ENCODE assay signal across 11 cellular contexts in the genomic region with DNA sequence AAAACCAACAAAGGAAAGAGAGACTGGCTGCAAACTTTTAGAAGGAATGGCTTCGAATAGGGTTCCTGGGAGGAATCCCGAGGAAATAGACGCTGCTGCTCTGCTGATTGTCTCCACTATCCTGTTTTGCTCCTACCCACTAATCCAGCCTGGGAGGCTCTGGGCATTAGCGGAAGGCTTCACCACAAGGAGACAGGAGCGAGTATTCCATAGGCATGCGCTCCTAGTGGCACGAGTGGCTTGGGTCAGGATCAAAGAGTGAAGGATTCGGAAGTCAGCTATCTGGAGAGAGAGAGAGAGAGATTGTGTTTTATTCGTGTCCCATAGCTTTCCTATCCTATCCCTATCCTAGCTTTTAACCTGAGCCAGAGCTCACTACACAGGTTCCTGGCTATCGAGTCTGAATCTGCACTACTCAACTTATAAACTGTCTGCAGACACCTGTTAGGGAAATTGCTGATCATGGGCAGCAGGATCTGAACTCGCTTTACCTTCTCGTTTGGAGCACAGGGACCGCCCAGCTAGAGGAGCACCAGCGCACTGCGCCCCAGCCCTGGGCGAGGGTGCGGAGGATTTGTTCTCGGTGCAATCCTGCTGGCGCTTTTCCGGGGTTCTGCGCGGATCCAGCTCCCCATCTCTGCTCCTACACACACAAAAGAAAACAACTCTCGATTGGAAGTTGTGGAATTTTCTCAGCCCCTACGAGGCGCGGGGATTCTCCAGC. TPM values are rescaled to one million over a fixed set of nuclear protein-coding genes. Genes with fewer than 3 reads are reported as not detected.
A peak's percentile ranks its signal among the peaks of the same experiment; 100 is the strongest.
DNase-seq lines count a peak whose midpoint lies in the region; ATAC-seq, FAIRE-seq and TF ChIP-seq lines count a peak whose summit lies in the region.
"Had no signal": no experiment of that assay in that cellular context is flagged by ENCODE, and none has a peak within 500 bp of the region (broad histone marks: within the 10 kb centered on the region; RNA-seq: fewer than 3 reads in every experiment).

No MANE protein-coding gene starts in this region.

- peaks cover 12% of the 10 kb centered on the region for H3K4me1 Mint-ChIP-seq in mesothelial cell of epicardium
- H3K4me1 Mint-ChIP-seq in Calu3 (ENCODE audit: low read depth, unreplicated experiment) = no peaks in the 10 kb centered on the region

- H3K9me3 ChIP-seq in A549 (no peaks in the 10 kb centered on the region), endothelial cell of umbilical vein (replicated peaks; ENCODE audit: control insufficient read depth, insufficient read depth, low read length) (no peaks in the 10 kb centered on the region), vagina (no peaks in the 10 kb centered on the region)

- dilution Hi-C loops in endothelial cell of umbilical vein (cut with MboI; ENCODE audit: extremely low pct_ligation_motif_present, low sequenced_read_pairs) = no loop called here

- DNase-seq in A549 (ENCODE audit: low read depth in 1 of 2, low spot score in 1 of 2) (peak; percentile 15 to 65), NCI-H460 (ENCODE audit: extremely low read depth, low read depth) (peak; percentile 20), endothelial cell of umbilical vein (ENCODE audit: low read depth, low spot score) (peak; percentile 26), mesothelial cell of epicardium (ENCODE audit: low spot score in 2 of 2, unreplicated experiment in 2 of 2) (peak in 1 of 2 experiments; percentile 43), vagina (ENCODE audit: extremely low spot score in 2 of 2) (no peak), Calu3 (no peak)
- DNase-seq in central memory CD4-positive, alpha-beta T cell = no peak
- DNase-seq in stimulated activated CD4-positive, alpha-beta T cell treated with anti-CD3 and anti-CD28 coated beads, Interleukin-12 subunit alpha, Interleukin-12 subunit beta, amount 100 ng/mL, for 4 hours = no peak
- DNase-seq: cortex of kidney had no signal

- no peak; a peak in 1 of 5 replicates for TF ChIP-seq RAD21 in A549 (conservative IDR thresholded peaks at IDR 0.05 in 1 of 2, IDR thresholded peaks at IDR 0.05 in 1 of 2)

- TF ChIP-seq EP300 in A549 (IDR thresholded peaks at IDR 0.05) = no peak

- H3K27me3 ChIP-seq in endothelial cell of umbilical vein (ENCODE audit: control insufficient read depth in 2 of 2, insufficient read depth in 2 of 2, low read length in 2 of 2) (peaks cover 23 to 32% of the 10 kb centered on the region in 2 experiments), vagina (no peaks in the 10 kb centered on the region)

- FAIRE-seq in A549 (lab: Jason Lieb, UNC) (no peak), endothelial cell of umbilical vein (lab: Jason Lieb, UNC) (no peak)

- TF ChIP-seq POLR2A in A549 (IDR thresholded peaks at IDR 0.05; ENCODE audit: low read length) (no peak), endothelial cell of umbilical vein (IDR thresholded peaks at IDR 0.05; ENCODE audit: low read depth, low read length) (no peak), vagina (IDR thresholded peaks at IDR 0.05) (no peak)

- WGBS in A549 (ENCODE audit: missing lambda C conversion rate) = 3% methylated on average over 24 of the region's 26 CpGs

- H3K4me3 Mint-ChIP-seq in mesothelial cell of epicardium (peak overlapping the region; percentile 72), Calu3 (ENCODE audit: low read depth, unreplicated experiment) (no peak overlapping the region)

- H3K27ac Mint-ChIP-seq in mesothelial cell of epicardium = no peak overlapping the region
- no peak overlapping the region for H3K27ac Mint-ChIP-seq in Calu3 (ENCODE audit: unreplicated experiment)

- H3K27ac ChIP-seq in A549 (0 out of 6 replicates have a peak overlapping the region, but pooled peaks of 1 of the 2 experiments have one; percentile 53), endothelial cell of umbilical vein (ENCODE audit: insufficient read depth, low read depth, low read length) (no peak overlapping the region), vagina (no peak overlapping the region)

- peak; percentile 95 for ATAC-seq in A549

- H3K4me3 ChIP-seq in A549 (peak overlapping the region; percentile 46), endothelial cell of umbilical vein (replicated peaks in 1 of 3; ENCODE audit: insufficient read depth in 1 of 3, low read depth in 1 of 3, low read length in 3 of 3) (peak overlapping the region in 2 of 3 experiments; percentile 14 to 61), vagina (peak overlapping the region in 1 of 2 donors; percentile 22)

- intact Hi-C loops in endothelial cell of umbilical vein (cut with micrococcal nuclease) (loop anchor here (1.0 kb wide), 1 partner anchor 181 kb away; no protein-coding TSS in a partner anchor), vagina (cut with DNase I) (no loop called here), Calu3 (cut with micrococcal nuclease; ENCODE audit: unreplicated experiment) (no loop called here)

- BruUV-seq in endothelial cell of umbilical vein (replicated peaks; lab: Mats Ljungman, UMichigan) = no TSS peak
- no TSS peak for BruUV-seq in Calu3 (replicated peaks; lab: Mats Ljungman, UMichigan)

- H3K27me3 Mint-ChIP-seq in mesothelial cell of epicardium (ENCODE audit: low read depth) (peaks cover 92% of the 10 kb centered on the region), Calu3 (ENCODE audit: unreplicated experiment) (no peaks in the 10 kb centered on the region)

- H3K9ac ChIP-seq in endothelial cell of umbilical vein (replicated peaks; ENCODE audit: extremely low read depth, insufficient read depth, low read length) = peak overlapping the region; percentile 16

- H3K9me3 Mint-ChIP-seq in mesothelial cell of epicardium (no peaks in the 10 kb centered on the region), Calu3 (ENCODE audit: low read depth, unreplicated experiment) (no peaks in the 10 kb centered on the region)

- H4K20me1 ChIP-seq in endothelial cell of umbilical vein (replicated peaks; ENCODE audit: control insufficient read depth, extremely low read depth, insufficient read depth, low read length) = no peaks in the 10 kb centered on the region

- CTCF ChIA-PET in A549 (lab: Yijun Ruan, JAX) = interaction anchor here (0.5 to 1.6 kb wide), 6 partner anchors 13 to 226 kb away, joined by 3 to 7 read pairs (median 4); no protein-coding TSS in a partner anchor
- CTCF ChIA-PET in endothelial cell of umbilical vein (lab: Charles Lee) = interaction anchor here (0.8 to 1.5 kb wide), 2 partner anchors 181 to 209 kb away, joined by 3 to 8 read pairs; no protein-coding TSS in a partner anchor
- CTCF ChIA-PET in Calu3 (lab: Charles Lee) = no interaction called here

- H2AFZ ChIP-seq in endothelial cell of umbilical vein (ENCODE audit: low read depth, low read length) = peak overlapping the region; percentile 59

- no peaks in the 10 kb centered on the region for H3K9me1 ChIP-seq in endothelial cell of umbilical vein (replicated peaks; ENCODE audit: control insufficient read depth, extremely low read depth, insufficient read depth, low read length)

- peak; percentile 24; the same call in 1 of the 3 replicates for TF ChIP-seq CTCF in A549 (IDR thresholded peaks at IDR 0.05)
- TF ChIP-seq CTCF in endothelial cell of umbilical vein (IDR thresholded peaks at IDR 0.05; ENCODE audit: extremely low read depth in 1 of 2, insufficient read depth in 1 of 2, low read depth in 1 of 2, low read length in 2 of 2) = peak; percentile 15 to 31
- no peak for TF ChIP-seq CTCF in mesothelial cell of epicardium (IDR thresholded peaks at IDR 0.05; ENCODE audit: unreplicated experiment)
- no peak for TF ChIP-seq CTCF in vagina (IDR thresholded peaks at IDR 0.05)
- no peak for TF ChIP-seq CTCF in Calu3 (IDR thresholded peaks at IDR 0.05; ENCODE audit: unreplicated experiment)

- H3K36me3 ChIP-seq in endothelial cell of umbilical vein (ENCODE audit: control insufficient read depth in 2 of 2, extremely low read depth in 1 of 2, insufficient read depth in 2 of 2, low read length in 2 of 2) = no peaks in the 10 kb centered on the region
- H3K36me3 ChIP-seq in vagina = no peaks in the 10 kb centered on the region

- no peaks in the 10 kb centered on the region for H3K79me2 ChIP-seq in endothelial cell of umbilical vein (ENCODE audit: control insufficient read depth, insufficient read depth, low read length)

- POLR2A ChIA-PET in A549 (lab: Yijun Ruan, JAX) = no interaction called here
- POLR2A ChIA-PET in endothelial cell of umbilical vein (lab: Charles Lee) = no interaction called here

- H3K4me1 ChIP-seq in A549 (no peaks in the 10 kb centered on the region), endothelial cell of umbilical vein (ENCODE audit: control insufficient read depth, extremely low read depth, insufficient read depth, low read length) (peaks cover 7% of the 10 kb centered on the region), vagina (peaks cover 14% of the 10 kb centered on the region)

- H3K4me2 ChIP-seq in A549 (peak overlapping the region; percentile 81), endothelial cell of umbilical vein (ENCODE audit: insufficient read depth, low read length) (peak overlapping the region; percentile 91)

- H3K36me3 Mint-ChIP-seq in mesothelial cell of epicardium (no peaks in the 10 kb centered on the region), Calu3 (ENCODE audit: insufficient read depth, unreplicated experiment) (no peaks in the 10 kb centered on the region)

TF ChIP-seq in A549, 52 proteins besides CTCF, POLR2A, EP300 and RAD21 (continues in another document):
- no peak for TF ChIP-seq FOSB (CRISPR knock-in tag; IDR thresholded peaks at IDR 0.05)
- 0 out of 3 replicates have a peak, but pooled peaks have one; percentile 11 for TF ChIP-seq SMC3 (IDR thresholded peaks at IDR 0.05)

TF ChIP-seq in endothelial cell of umbilical vein, 7 proteins besides CTCF, POLR2A, EP300 and RAD21 (continues in another document):
- TF ChIP-seq GATA2 (IDR thresholded peaks at IDR 0.05; ENCODE audit: insufficient read depth, insufficient read length, low read depth, low read length) = no peak

RNA-seq across cellular contexts. Expression of a gene that starts 0.7 kb away (rescaled TPM):
- polyA plus RNA-seq in A549 (2011; rRNA removed) = 0.26 and 0.37 TPM in 2 replicates
- polyA plus RNA-seq in A549 (2012; cell fraction: cytosol; rRNA removed) = 0.04 TPM in 1 of 2 replicates, not detected in the other
- polyA plus RNA-seq in A549 (2012; cell fraction: nucleus; rRNA removed) = 0.04 TPM in 1 of 2 replicates, not detected in the other
- 0.05 to 0.07 TPM (median 0.07 TPM) in 3 replicates for polyA plus RNA-seq in A549 (2017; fragmentation: RNase III; extraction: RNeasy Plus Mini Kit Qiagen cat#74134 plus additional on column Dnase treatment)
- polyA minus RNA-seq in A549 (2011; rRNA and poly(A)+ RNA removed) = 0.58 and 0.62 TPM in 2 replicates
- total RNA-seq in NCI-H460 (2014; rRNA removed; shearing (Covaris generic)) = not detected in 2 replicates
- not detected in 2 replicates for polyA plus RNA-seq in NCI-H460 (2014; cell fraction: nucleus; rRNA removed)
- not detected in 2 replicates for total RNA-seq in endothelial cell of umbilical vein
- not detected in 2 replicates for polyA plus RNA-seq in endothelial cell of umbilical vein
- not detected in 2 replicates for polyA plus RNA-seq in endothelial cell of umbilical vein (2011; cell fraction: cytosol; rRNA removed)
- polyA plus RNA-seq in endothelial cell of umbilical vein (2011; cell fraction: nucleus; rRNA removed) = not detected in 2 replicates
- not detected in 2 replicates for polyA plus RNA-seq in endothelial cell of umbilical vein (2012)
- not detected in 2 replicates for polyA minus RNA-seq in endothelial cell of umbilical vein
- not detected for polyA minus RNA-seq in endothelial cell of umbilical vein (2011; cell fraction: cytosol; rRNA and poly(A)+ RNA removed)
- polyA minus RNA-seq in endothelial cell of umbilical vein (2011; cell fraction: nucleus; rRNA and poly(A)+ RNA removed) = not detected in 2 replicates
- 0.09 TPM in 1 of 3 replicates, not detected in the others for total RNA-seq in mesothelial cell of epicardium
- 0.49 TPM for total RNA-seq in vagina
- not detected in 2 replicates for total RNA-seq in Calu3 (2022)
- total RNA-seq: myocyte had no signal
- polyA plus RNA-seq: BJ had no signal

Comparison
In these comparisons a context has a peak if more than half of its experiments do, and no peak if none do; other contexts are left out.
1. DNase-seq: peak in A549 (2 of 2), NCI-H460 (single experiment) and endothelial cell of umbilical vein (single experiment); none in central memory CD4-positive, alpha-beta T cell (single experiment), vagina (0 of 2), stimulated activated CD4-positive, alpha-beta T cell treated with anti-CD3 and anti-CD28 coated beads, Interleukin-12 subunit alpha, Interleukin-12 subunit beta, amount 100 ng/mL, for 4 hours (single experiment) and Calu3 (single experiment).
2. CTCF ChIP-seq: peak in A549 (single experiment) and endothelial cell of umbilical vein (2 of 2); none in mesothelial cell of epicardium (single experiment), vagina (0 of 3) and Calu3 (single experiment).